Comparison of ENCODE assay signal across 25 cellular contexts in the genomic region with DNA sequence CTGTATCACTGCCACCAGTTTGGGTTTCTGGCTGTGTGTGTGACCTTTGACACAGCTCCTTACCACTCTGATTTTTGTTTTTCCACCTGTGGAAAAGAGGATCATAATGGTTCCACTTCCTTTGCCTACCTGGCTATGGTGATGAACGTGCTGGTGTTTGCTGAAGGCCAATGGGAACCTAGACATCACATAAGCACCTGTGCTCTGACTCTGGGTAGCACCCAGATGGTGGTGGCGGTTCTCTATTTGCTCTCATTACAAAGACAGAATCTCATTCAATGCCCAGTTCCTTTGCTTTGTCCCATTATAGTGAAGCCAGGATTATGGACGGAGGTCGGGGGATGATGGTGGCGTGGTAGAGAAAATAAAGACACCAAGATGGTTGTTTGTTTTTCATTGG.
"Had no signal": no experiment of that assay in that cellular context is flagged by ENCODE, and none has a peak within 500 bp of the region (broad histone marks: within the 10 kb centered on the region; RNA-seq: fewer than 3 reads in every experiment).

No MANE protein-coding gene starts in this region.

- DNase-seq: activated B cell treated with CpG ODN at 0.5 μM for 24 hours; activated CD4-positive, alpha-beta T cell treated with anti-CD3 and anti-CD28 coated beads for 48 hours; activated CD4-positive, alpha-beta T cell treated with anti-CD3 and anti-CD28 coated beads, Interleukin-2, amount 50 U/mL, for 1 hour; activated CD4-positive, alpha-beta T cell treated with anti-CD3 and anti-CD28 coated beads, Interleukin-2, amount 50 U/mL, for 48 hours; activated CD8-positive, alpha-beta memory T cell treated with anti-CD3 and anti-CD28 coated beads for 24 hours; activated CD8-positive, alpha-beta T cell treated with anti-CD3 and anti-CD28 coated beads for 36 hours; activated effector memory CD4-positive, alpha-beta T cell treated with Interleukin-2 at 50 U/mL for 16 hours; activated gamma-delta T cell treated with Interleukin-2 at 50 U/mL for 16 hours; activated naive CD4-positive, alpha-beta T cell treated with anti-CD3 and anti-CD28 coated beads, Interleukin-2, amount 50 U/mL, for 16 hours; activated naive CD4-positive, alpha-beta T cell treated with Interleukin-2 at 50 U/mL for 16 hours; activated T-cell treated with anti-CD3 and anti-CD28 coated beads, Interleukin-2, amount 50 U/mL, for 4 hours; amniotic stem cell; anterior cingulate cortex; cortex of kidney; dermis blood vessel endothelial cell; effector CD8-positive, alpha-beta T cell; foreskin fibroblast; glutamatergic neuron; heart left ventricle; T-helper 1 cell; T-helper 17 cell; WERI-Rb-1 had no signal

- H3K4me3 ChIP-seq: heart left ventricle had no signal

- H3K27me3 Mint-ChIP-seq: activated B cell treated with CpG ODN at 0.5 μM for 24 hours; activated naive CD8-positive, alpha-beta T cell had no signal

- H3K4me3 Mint-ChIP-seq: activated B cell treated with CpG ODN at 0.5 μM for 24 hours; activated CD8-positive, alpha-beta T cell treated with anti-CD3 and anti-CD28 coated beads for 36 hours; activated naive CD8-positive, alpha-beta T cell; activated T-cell treated with anti-CD3 and anti-CD28 coated beads, Interleukin-2, amount 50 U/mL, for 4 hours; activated T-helper 17 cell treated with anti-CD3 and anti-CD28 coated beads, Interleukin-2, amount 50 U/mL, for 72 hours; T-helper 17 cell; T-helper 2 cell treated with Interferon-gamma antibody and Interleukin-4, amounts not matched to agents 5 μg/mL and 100 μg/mL, for 36 hours had no signal

- H3K4me1 Mint-ChIP-seq: activated B cell treated with CpG ODN at 0.5 μM for 24 hours; activated T-helper 17 cell treated with anti-CD3 and anti-CD28 coated beads, Interleukin-2, amount 50 U/mL, for 72 hours; T-helper 17 cell had no signal

- H3K9me3 ChIP-seq: heart left ventricle had no signal

- H3K36me3 ChIP-seq: heart left ventricle, WERI-Rb-1 had no signal

- H3K9me3 Mint-ChIP-seq: activated B cell treated with CpG ODN at 0.5 μM for 24 hours; activated CD8-positive, alpha-beta T cell treated with anti-CD3 and anti-CD28 coated beads for 36 hours; activated T-cell treated with anti-CD3 and anti-CD28 coated beads, Interleukin-2, amount 50 U/mL, for 4 hours; activated T-helper 17 cell treated with anti-CD3 and anti-CD28 coated beads, Interleukin-2, amount 50 U/mL, for 72 hours; T-helper 2 cell treated with Interferon-gamma antibody and Interleukin-4, amounts not matched to agents 5 μg/mL and 100 μg/mL, for 36 hours had no signal

- H3K36me3 Mint-ChIP-seq: activated naive CD8-positive, alpha-beta T cell had no signal

- H3K27ac Mint-ChIP-seq: activated B cell treated with CpG ODN at 0.5 μM for 24 hours; activated CD8-positive, alpha-beta T cell treated with anti-CD3 and anti-CD28 coated beads for 36 hours; activated naive CD8-positive, alpha-beta T cell; activated T-helper 17 cell treated with anti-CD3 and anti-CD28 coated beads, Interleukin-2, amount 50 U/mL, for 72 hours; T-helper 17 cell; T-helper 2 cell treated with Interferon-gamma antibody and Interleukin-4, amounts not matched to agents 5 μg/mL and 100 μg/mL, for 36 hours had no signal

- H3K4me1 ChIP-seq: heart left ventricle had no signal

- H3K27ac ChIP-seq: heart left ventricle, WERI-Rb-1 had no signal
